In the genomic region with DNA sequence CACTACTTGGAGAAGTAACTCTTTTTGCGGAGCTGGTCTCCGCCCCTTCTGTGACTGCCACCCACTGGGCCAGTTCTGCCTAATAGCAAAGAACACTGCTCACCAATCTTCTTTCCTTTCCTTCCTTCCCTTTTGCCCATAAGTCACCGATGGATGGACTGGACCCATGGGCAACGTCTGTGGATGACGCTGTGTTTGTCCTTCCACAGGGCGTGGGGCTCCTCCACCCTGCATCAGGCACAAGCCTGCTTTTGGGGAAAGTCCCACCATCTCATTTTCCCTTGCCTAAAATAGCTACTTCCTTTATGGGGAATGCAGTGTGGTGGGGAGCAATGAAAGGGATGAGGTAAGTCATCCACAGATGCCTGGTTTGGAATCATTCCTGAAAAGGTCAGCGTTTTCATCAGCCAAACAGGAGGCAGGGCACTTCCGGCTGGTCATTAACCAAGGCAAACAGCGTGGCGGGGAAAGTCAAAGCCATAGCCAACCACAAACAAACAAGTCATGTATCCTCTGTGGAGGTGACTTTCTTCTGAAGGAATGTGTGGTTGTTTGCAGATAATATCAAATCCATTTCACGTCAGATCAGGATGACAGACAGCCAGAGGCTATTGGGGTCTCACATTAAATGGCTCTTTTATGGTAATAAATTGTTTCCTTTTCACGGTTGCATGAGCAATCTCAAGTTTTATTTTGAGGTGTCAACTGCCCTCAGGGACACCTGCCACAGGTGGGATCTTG, we compare ENCODE assay signal across 1 cellular context.
TF ChIP-seq lines count a peak whose summit lies in the region.

No MANE protein-coding gene starts in this region.

TF ChIP-seq in HEK293, 187 proteins besides CTCF, POLR2A, EP300 and RAD21 (continued from another document):
- no peak for TF ChIP-seq ZFHX2 (tag by site-specific recombination; conservative IDR thresholded peaks at IDR 0.05)
- TF ChIP-seq, protein P1, sequence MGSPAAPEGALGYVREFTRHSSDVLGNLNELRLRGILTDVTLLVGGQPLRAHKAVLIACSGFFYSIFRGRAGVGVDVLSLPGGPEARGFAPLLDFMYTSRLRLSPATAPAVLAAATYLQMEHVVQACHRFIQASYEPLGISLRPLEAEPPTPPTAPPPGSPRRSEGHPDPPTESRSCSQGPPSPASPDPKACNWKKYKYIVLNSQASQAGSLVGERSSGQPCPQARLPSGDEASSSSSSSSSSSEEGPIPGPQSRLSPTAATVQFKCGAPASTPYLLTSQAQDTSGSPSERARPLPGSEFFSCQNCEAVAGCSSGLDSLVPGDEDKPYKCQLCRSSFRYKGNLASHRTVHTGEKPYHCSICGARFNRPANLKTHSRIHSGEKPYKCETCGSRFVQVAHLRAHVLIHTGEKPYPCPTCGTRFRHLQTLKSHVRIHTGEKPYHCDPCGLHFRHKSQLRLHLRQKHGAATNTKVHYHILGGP (tag by site-specific recombination; IDR thresholded peaks at IDR 0.05), result no peak
- TF ChIP-seq ZNF830 (tag by site-specific recombination; IDR thresholded peaks at IDR 0.05; ENCODE audit: low read depth), result no peak
- TF ChIP-seq ZNF311 (tag by site-specific recombination; IDR thresholded peaks at IDR 0.05; ENCODE audit: borderline replicate concordance), result no peak
- TF ChIP-seq FEZF1 (tag by site-specific recombination; IDR thresholded peaks at IDR 0.05), result peak; percentile 87
- no peak for TF ChIP-seq ZNF514 (tag by site-specific recombination; IDR thresholded peaks at IDR 0.05)
- TF ChIP-seq, protein P2, sequence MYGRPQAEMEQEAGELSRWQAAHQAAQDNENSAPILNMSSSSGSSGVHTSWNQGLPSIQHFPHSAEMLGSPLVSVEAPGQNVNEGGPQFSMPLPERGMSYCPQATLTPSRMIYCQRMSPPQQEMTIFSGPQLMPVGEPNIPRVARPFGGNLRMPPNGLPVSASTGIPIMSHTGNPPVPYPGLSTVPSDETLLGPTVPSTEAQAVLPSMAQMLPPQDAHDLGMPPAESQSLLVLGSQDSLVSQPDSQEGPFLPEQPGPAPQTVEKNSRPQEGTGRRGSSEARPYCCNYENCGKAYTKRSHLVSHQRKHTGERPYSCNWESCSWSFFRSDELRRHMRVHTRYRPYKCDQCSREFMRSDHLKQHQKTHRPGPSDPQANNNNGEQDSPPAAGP (tag by site-specific recombination; IDR thresholded peaks at IDR 0.05), result no peak
- TF ChIP-seq OVOL3 (tag by site-specific recombination; IDR thresholded peaks at IDR 0.05), result no peak
- no peak for TF ChIP-seq ZNF623 (tag by site-specific recombination; IDR thresholded peaks at IDR 0.05)
- TF ChIP-seq WT1 (tag by site-specific recombination; IDR thresholded peaks at IDR 0.05), result no peak
- no peak for TF ChIP-seq ZNF843 (tag by site-specific recombination; IDR thresholded peaks at IDR 0.05)
- no peak for TF ChIP-seq ZNF785 (tag by site-specific recombination; IDR thresholded peaks at IDR 0.05)
- peak; percentile 97 for TF ChIP-seq ZNF558 (tag by site-specific recombination; IDR thresholded peaks at IDR 0.05)
- TF ChIP-seq ZNF513 (tag by site-specific recombination; IDR thresholded peaks at IDR 0.05), result no peak
